ENCODE assay signal across 1 cellular context in genomic region chr1:111161843-111162242, GRCh38.
TF ChIP-seq lines count a peak whose summit lies in the region.

No MANE protein-coding gene starts in this region.

TF ChIP-seq in K562, 482 proteins besides CTCF, POLR2A, EP300 and RAD21 (continued from another document and continues in another):
- TF ChIP-seq E4F1 (CRISPR knock-in tag; IDR thresholded peaks at IDR 0.05; ENCODE audit: borderline replicate concordance): no peak
- no peak for TF ChIP-seq RUNX1 (IDR thresholded peaks at IDR 0.05; ENCODE audit: low read depth)
- TF ChIP-seq SIN3B (IDR thresholded peaks at IDR 0.05; ENCODE audit: low read depth): no peak
- peak; percentile 92 for TF ChIP-seq KLF1 (tag; IDR thresholded peaks at IDR 0.05)
- TF ChIP-seq SRF (CRISPR knock-in tag; IDR thresholded peaks at IDR 0.05): no peak
- no peak for TF ChIP-seq ZNF512 (tag; IDR thresholded peaks at IDR 0.05)
- TF ChIP-seq CAMTA2 (CRISPR knock-in tag; conservative IDR thresholded peaks at IDR 0.05): no peak
- no peak for TF ChIP-seq ZNF217 (CRISPR knock-in tag; IDR thresholded peaks at IDR 0.05)
- TF ChIP-seq CBFA2T3 (IDR thresholded peaks at IDR 0.05): peak; percentile 98
- no peak for TF ChIP-seq NFRKB (IDR thresholded peaks at IDR 0.05; ENCODE audit: low read depth)
- no peak for TF ChIP-seq ZBTB8A (IDR thresholded peaks at IDR 0.05; ENCODE audit: partially characterized antibody)
- no peak for TF ChIP-seq RBM25 (IDR thresholded peaks at IDR 0.05; ENCODE audit: low read depth, low read length, severe bottlenecking)
- no peak for TF ChIP-seq CBX5 (IDR thresholded peaks at IDR 0.05; ENCODE audit: borderline replicate concordance, low read depth)
- no peak for TF ChIP-seq RBM17 (IDR thresholded peaks at IDR 0.05; ENCODE audit: borderline replicate concordance, low read depth, low read length)
- no peak for TF ChIP-seq ZNF668 (CRISPR knock-in tag; IDR thresholded peaks at IDR 0.05)
- TF ChIP-seq FOXO4 (CRISPR knock-in tag; IDR thresholded peaks at IDR 0.05): no peak
- no peak for TF ChIP-seq MCM5 (IDR thresholded peaks at IDR 0.05; ENCODE audit: low read depth)
- no peak for TF ChIP-seq ARHGAP35 (IDR thresholded peaks at IDR 0.05; ENCODE audit: partially characterized antibody)
- TF ChIP-seq FOS (IDR thresholded peaks at IDR 0.05; ENCODE audit: extremely low read depth, insufficient read length): peak; percentile 12
- TF ChIP-seq ZNF445 (CRISPR knock-in tag; IDR thresholded peaks at IDR 0.05; ENCODE audit: low read depth): no peak
- TF ChIP-seq HMGXB4 (CRISPR knock-in tag; IDR thresholded peaks at IDR 0.05): no peak
- TF ChIP-seq TAF7 (tag; IDR thresholded peaks at IDR 0.05): no peak
- TF ChIP-seq ZNF717 (CRISPR knock-in tag; IDR thresholded peaks at IDR 0.05): no peak
- TF ChIP-seq MTA1 (IDR thresholded peaks at IDR 0.05; ENCODE audit: borderline replicate concordance): peak; percentile 91
- TF ChIP-seq FOXJ2 (tag; IDR thresholded peaks at IDR 0.05): peak; percentile 99
- TF ChIP-seq HMBOX1 (IDR thresholded peaks at IDR 0.05): no peak
- no peak for TF ChIP-seq HSF4 (CRISPR knock-in tag; IDR thresholded peaks at IDR 0.05; ENCODE audit: borderline replicate concordance)
- no peak for TF ChIP-seq SMC3 (conservative IDR thresholded peaks at IDR 0.05; ENCODE audit: insufficient read depth, low read depth, low read length)
- no peak for TF ChIP-seq MBD1 (CRISPR knock-in tag; IDR thresholded peaks at IDR 0.05)
- no peak for TF ChIP-seq NR0B1 (IDR thresholded peaks at IDR 0.05; ENCODE audit: partially characterized antibody)
- peak; percentile 62 for TF ChIP-seq CREM (IDR thresholded peaks at IDR 0.05; ENCODE audit: low read depth)
- TF ChIP-seq REST (CRISPR knock-in tag; IDR thresholded peaks at IDR 0.05; ENCODE audit: low read depth): no peak
- peak; percentile 68 for TF ChIP-seq VEZF1 (CRISPR knock-in tag; IDR thresholded peaks at IDR 0.05)
- no peak for TF ChIP-seq DLX4 (CRISPR knock-in tag; IDR thresholded peaks at IDR 0.05)
- no peak for TF ChIP-seq SRSF9 (IDR thresholded peaks at IDR 0.05; ENCODE audit: borderline replicate concordance, low read depth, low read length)
- TF ChIP-seq HDAC3 (IDR thresholded peaks at IDR 0.05; ENCODE audit: borderline replicate concordance, partially characterized antibody): peak; percentile 95
- no peak for TF ChIP-seq ZBTB5 (IDR thresholded peaks at IDR 0.05)
- peak; percentile 72 for TF ChIP-seq ZBTB17 (CRISPR knock-in tag; IDR thresholded peaks at IDR 0.05)
- TF ChIP-seq KLF6 (CRISPR knock-in tag; IDR thresholded peaks at IDR 0.05; ENCODE audit: borderline replicate concordance): peak; percentile 94
- no peak for TF ChIP-seq SAFB2 (IDR thresholded peaks at IDR 0.05; ENCODE audit: borderline replicate concordance, low read depth, low read length, severe bottlenecking)
- TF ChIP-seq DPF2 (IDR thresholded peaks at IDR 0.05): peak; percentile 98
- peak; percentile 97 for TF ChIP-seq HMG20A (CRISPR knock-in tag; conservative IDR thresholded peaks at IDR 0.05)
- no peak for TF ChIP-seq ATF1 (CRISPR knock-in tag; IDR thresholded peaks at IDR 0.05)
- TF ChIP-seq ATF1 (tag; IDR thresholded peaks at IDR 0.05): peak; percentile 68
